Comparison of ENCODE assay signal across 31 cellular contexts in the genomic region with DNA sequence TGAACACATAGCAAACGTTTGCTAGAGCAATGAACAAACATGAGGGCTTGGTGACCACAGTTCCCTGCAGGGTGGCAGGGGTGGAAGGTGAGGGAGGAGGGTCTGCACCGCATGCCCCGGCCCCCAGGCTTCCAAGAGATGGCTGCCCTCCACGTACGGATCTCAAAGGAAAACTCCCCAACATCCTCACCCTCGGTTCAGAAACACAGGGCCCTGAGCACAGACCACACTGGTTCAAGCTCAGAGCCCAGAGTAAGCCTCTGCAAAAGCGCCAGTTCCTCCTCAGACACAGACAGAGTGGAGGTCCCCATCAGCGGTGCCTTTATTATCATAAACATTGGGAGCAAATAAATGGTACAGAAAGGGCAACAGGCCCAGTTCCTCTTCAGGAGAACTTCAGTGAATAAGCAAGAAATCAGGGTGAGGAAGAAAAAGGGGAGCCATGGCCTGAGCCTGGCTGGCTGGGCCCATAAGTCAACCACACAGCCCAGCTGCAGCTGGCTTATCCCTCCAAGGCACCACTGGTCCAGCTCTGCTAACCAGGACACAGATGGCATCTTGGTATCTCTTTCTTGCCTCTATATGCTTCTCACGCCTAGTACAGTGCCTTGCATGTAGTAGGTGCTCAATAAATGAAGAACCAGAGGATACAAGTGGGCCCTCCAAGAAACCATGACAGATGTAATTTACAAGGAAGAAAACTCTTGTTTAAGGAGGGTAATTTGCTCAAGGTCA. TPM values are rescaled to one million over a fixed set of nuclear protein-coding genes. Genes with fewer than 3 reads are reported as not detected.
"Had no signal": no experiment of that assay in that cellular context is flagged by ENCODE, and none has a peak within 500 bp of the region (broad histone marks: within the 10 kb centered on the region; RNA-seq: fewer than 3 reads in every experiment).

No MANE protein-coding gene starts in this region.

- ATAC-seq: heart left ventricle; naive thymus-derived CD4-positive, alpha-beta T cell; sciatic nerve; stimulated activated naive B cell treated with anti-CD40 and anti-IgM and Interleukin-4, amounts not matched to agents 10 μg/mL and 1 μg/mL and 100 μg/mL, for 72 hours; upper lobe of right lung had no signal

- DNase-seq: activated CD4-positive, alpha-beta T cell treated with anti-CD3 and anti-CD28 coated beads, Interleukin-2, amount 50 U/mL, for 1 hour; activated CD4-positive, CD25-positive, alpha-beta regulatory T cell treated with anti-CD3 and anti-CD28 coated beads, Interleukin-2, amount 50 U/mL, for 72 hours; activated CD8-positive, alpha-beta T cell treated with anti-CD3 and anti-CD28 coated beads for 36 hours; activated gamma-delta T cell; activated naive CD4-positive, alpha-beta T cell treated with anti-CD3 and anti-CD28 coated beads, Interleukin-2, amount 10 ng/mL, durations not matched to agents 7 days and 5 days; activated naive CD8-positive, alpha-beta T cell treated with anti-CD3 and anti-CD28 coated beads, Interleukin-2, amount 10 ng/mL, durations not matched to agents 7 days and 5 days; activated T-cell treated with anti-CD3 and anti-CD28 coated beads, Interleukin-2, amount 50 U/mL, for 24 hours; caudate nucleus; foreskin keratinocyte; hypothalamus; immature natural killer cell; kidney; left colon; midbrain; nucleus accumbens; stimulated activated CD4-positive, alpha-beta T cell treated with anti-CD3 and anti-CD28 coated beads, Interleukin-4, amount 100 ng/mL, for 4 hours; stimulated activated CD8-positive, alpha-beta memory T cell treated with anti-CD3 and anti-CD28 coated beads, Interleukin-4, amount 100 ng/mL, for 48 hours; stimulated activated naive B cell treated with anti-CD40 and anti-IgM and Interleukin-4, amounts not matched to agents 10 μg/mL and 1 μg/mL and 100 μg/mL, for 72 hours; T-helper 17 cell; T1000; thyroid gland; WERI-Rb-1 had no signal

- H3K36me3 Mint-ChIP-seq: activated naive CD4-positive, alpha-beta T cell treated with anti-CD3 and anti-CD28 coated beads, Interleukin-2, amount 10 ng/mL, durations not matched to agents 7 days and 5 days; activated naive CD8-positive, alpha-beta T cell treated with anti-CD3 and anti-CD28 coated beads, Interleukin-2, amount 10 ng/mL, durations not matched to agents 7 days and 5 days; immature natural killer cell; naive thymus-derived CD4-positive, alpha-beta T cell; stimulated activated naive B cell treated with anti-CD40 and anti-IgM and Interleukin-4, amounts not matched to agents 10 μg/mL and 1 μg/mL and 100 μg/mL, for 72 hours had no signal

- H3K4me1 Mint-ChIP-seq: activated naive CD4-positive, alpha-beta T cell treated with anti-CD3 and anti-CD28 coated beads, Interleukin-2, amount 10 ng/mL, durations not matched to agents 7 days and 5 days; activated naive CD8-positive, alpha-beta T cell treated with anti-CD3 and anti-CD28 coated beads, Interleukin-2, amount 10 ng/mL, durations not matched to agents 7 days and 5 days; immature natural killer cell; naive thymus-derived CD4-positive, alpha-beta T cell; T-helper 17 cell had no signal

- H3K4me3 ChIP-seq: esophagus muscularis mucosa, heart left ventricle, skin epidermis, stomach, thyroid gland, upper lobe of right lung had no signal

- H3K9me3 ChIP-seq: esophagus muscularis mucosa, heart left ventricle, stomach, thyroid gland, upper lobe of right lung had no signal

- H3K4me1 ChIP-seq: esophagus muscularis mucosa, foreskin keratinocyte, heart left ventricle, stomach, thyroid gland, upper lobe of right lung had no signal

- H3K4me3 Mint-ChIP-seq: activated CD8-positive, alpha-beta T cell treated with anti-CD3 and anti-CD28 coated beads for 36 hours; activated naive CD4-positive, alpha-beta T cell treated with anti-CD3 and anti-CD28 coated beads, Interleukin-2, amount 10 ng/mL, durations not matched to agents 7 days and 5 days; activated naive CD8-positive, alpha-beta T cell treated with anti-CD3 and anti-CD28 coated beads, Interleukin-2, amount 10 ng/mL, durations not matched to agents 7 days and 5 days; activated T-cell treated with anti-CD3 and anti-CD28 coated beads, Interleukin-2, amount 50 U/mL, for 24 hours; immature natural killer cell; naive thymus-derived CD4-positive, alpha-beta T cell; stimulated activated naive B cell treated with anti-CD40 and anti-IgM and Interleukin-4, amounts not matched to agents 10 μg/mL and 1 μg/mL and 100 μg/mL, for 72 hours; T-helper 17 cell had no signal

- H3K27ac ChIP-seq: esophagus muscularis mucosa, foreskin keratinocyte, heart left ventricle, skin epidermis, stomach, thyroid gland, upper lobe of right lung, WERI-Rb-1 had no signal

- H3K27me3 ChIP-seq: thyroid gland had no signal

- H3K36me3 ChIP-seq: esophagus muscularis mucosa, heart left ventricle, stomach, thyroid gland, upper lobe of right lung, WERI-Rb-1 had no signal

- H3K27ac Mint-ChIP-seq: activated CD8-positive, alpha-beta T cell treated with anti-CD3 and anti-CD28 coated beads for 36 hours; activated naive CD4-positive, alpha-beta T cell treated with anti-CD3 and anti-CD28 coated beads, Interleukin-2, amount 10 ng/mL, durations not matched to agents 7 days and 5 days; activated naive CD8-positive, alpha-beta T cell treated with anti-CD3 and anti-CD28 coated beads, Interleukin-2, amount 10 ng/mL, durations not matched to agents 7 days and 5 days; activated T-cell treated with anti-CD3 and anti-CD28 coated beads, Interleukin-2, amount 50 U/mL, for 24 hours; stimulated activated naive B cell treated with anti-CD40 and anti-IgM and Interleukin-4, amounts not matched to agents 10 μg/mL and 1 μg/mL and 100 μg/mL, for 72 hours; T-helper 17 cell had no signal

- H3K9me3 Mint-ChIP-seq: activated CD8-positive, alpha-beta T cell treated with anti-CD3 and anti-CD28 coated beads for 36 hours; activated naive CD4-positive, alpha-beta T cell treated with anti-CD3 and anti-CD28 coated beads, Interleukin-2, amount 10 ng/mL, durations not matched to agents 7 days and 5 days; activated naive CD8-positive, alpha-beta T cell treated with anti-CD3 and anti-CD28 coated beads, Interleukin-2, amount 10 ng/mL, durations not matched to agents 7 days and 5 days; activated T-cell treated with anti-CD3 and anti-CD28 coated beads, Interleukin-2, amount 50 U/mL, for 24 hours; immature natural killer cell; stimulated activated naive B cell treated with anti-CD40 and anti-IgM and Interleukin-4, amounts not matched to agents 10 μg/mL and 1 μg/mL and 100 μg/mL, for 72 hours had no signal

RNA-seq across cellular contexts. Expression of a gene that starts 11.0 kb away (rescaled TPM):
- total RNA-seq: activated CD8-positive, alpha-beta T cell treated with anti-CD3 and anti-CD28 coated beads for 36 hours; activated naive CD8-positive, alpha-beta T cell treated with anti-CD3 and anti-CD28 coated beads, Interleukin-2, amount 10 ng/mL, durations not matched to agents 7 days and 5 days; astrocyte; foreskin keratinocyte had no signal
- polyA plus RNA-seq: foreskin keratinocyte; immature natural killer cell; naive thymus-derived CD4-positive, alpha-beta T cell; neural cell had no signal

RNA-seq across cellular contexts. Expression of a gene that starts 31.3 kb away (rescaled TPM):
- total RNA-seq: activated CD8-positive, alpha-beta T cell treated with anti-CD3 and anti-CD28 coated beads for 36 hours; activated naive CD8-positive, alpha-beta T cell treated with anti-CD3 and anti-CD28 coated beads, Interleukin-2, amount 10 ng/mL, durations not matched to agents 7 days and 5 days; astrocyte; esophagus muscularis mucosa; foreskin keratinocyte; heart left ventricle; kidney; left colon; sciatic nerve; stomach; upper lobe of right lung had no signal
- polyA plus RNA-seq: foreskin keratinocyte; heart left ventricle; naive thymus-derived CD4-positive, alpha-beta T cell; neural cell had no signal
